In the genomic region with DNA sequence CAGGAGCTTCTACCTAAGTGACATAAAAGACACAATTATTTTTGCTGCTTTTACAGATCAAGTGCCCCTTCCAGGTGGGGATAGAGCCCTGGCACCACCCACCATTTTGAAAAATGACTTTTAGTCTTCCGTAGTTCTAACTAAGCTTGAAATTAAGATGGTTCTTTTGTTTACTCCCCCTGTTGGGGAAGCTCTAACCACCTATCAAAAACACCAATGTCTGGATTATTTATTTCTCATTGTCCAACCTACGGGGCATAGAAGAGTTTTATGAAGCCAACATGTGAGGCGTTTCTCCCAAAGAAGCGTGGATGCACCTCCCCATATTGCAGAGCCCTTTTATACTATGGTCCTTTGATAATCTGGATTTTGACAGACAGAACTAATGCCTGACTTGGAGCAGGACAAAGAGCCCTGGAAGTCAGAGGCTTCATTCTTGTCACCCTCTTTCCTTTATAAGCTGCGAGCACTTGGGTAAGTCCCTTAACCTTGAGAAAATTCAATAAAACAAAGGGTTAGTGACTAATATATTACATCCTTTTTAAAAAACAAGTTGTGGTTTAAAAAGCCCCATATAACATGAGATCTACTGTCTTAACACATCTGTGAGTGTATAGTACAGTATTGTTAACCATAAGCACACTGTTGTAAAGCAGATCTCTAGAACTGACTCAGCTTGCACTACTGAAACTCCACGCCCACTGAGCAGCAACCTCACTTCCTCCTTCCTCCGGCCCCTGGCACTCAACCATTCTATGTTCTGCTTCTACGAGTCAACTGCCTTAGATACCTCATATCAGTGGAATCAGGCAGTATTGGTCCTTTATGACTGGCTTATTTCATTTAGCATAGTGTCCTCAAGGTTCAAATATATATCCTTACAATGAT, we compare ENCODE assay signal across 8 cellular contexts.
A peak's percentile ranks its signal among the peaks of the same experiment; 100 is the strongest.
DNase-seq lines count a peak whose midpoint lies in the region; ATAC-seq and TF ChIP-seq lines count a peak whose summit lies in the region.

No MANE protein-coding gene starts in this region.

- H3K4me3 ChIP-seq in OCI-LY7 (ENCODE audit: low read depth, low read length, poor library complexity, severe bottlenecking), result no peak overlapping the region
- H3K4me3 ChIP-seq in lung, result no peak overlapping the region
- no peak overlapping the region for H3K4me3 ChIP-seq in upper lobe of left lung
- no peak overlapping the region for H3K4me3 ChIP-seq in H7 (ENCODE audit: insufficient read depth, low read depth, low read length)
- H3K4me3 ChIP-seq in HAP-1, result no peak overlapping the region

- H3K36me3 ChIP-seq in OCI-LY7 (ENCODE audit: insufficient read depth, low read length), result no peaks in the 10 kb centered on the region
- no peaks in the 10 kb centered on the region for H3K36me3 ChIP-seq in lung (ENCODE audit: control insufficient read depth in 2 of 2, insufficient read depth in 2 of 2, low read length in 2 of 2)
- H3K36me3 ChIP-seq in upper lobe of left lung, result no peaks in the 10 kb centered on the region
- no peaks in the 10 kb centered on the region for H3K36me3 ChIP-seq in H7 (replicated peaks; ENCODE audit: control insufficient read depth, insufficient read depth, low read length)
- no peaks in the 10 kb centered on the region for H3K36me3 ChIP-seq in HAP-1 (replicated peaks)

- no peak for TF ChIP-seq EP300 in upper lobe of left lung (IDR thresholded peaks at IDR 0.05)

- no TSS peak for BruUV-seq in OCI-LY7 (replicated peaks; lab: Mats Ljungman, UMichigan)

- in situ Hi-C loops in HAP-1 (cut with MboI; ENCODE audit: low sequenced_read_pairs), result no loop called here

- TF ChIP-seq CTCF in OCI-LY7 (conservative IDR thresholded peaks at IDR 0.05; ENCODE audit: low read length), result no peak
- no peak for TF ChIP-seq CTCF in lung (IDR thresholded peaks at IDR 0.05; ENCODE audit: control extremely low read depth, extremely low read depth)
- TF ChIP-seq CTCF in upper lobe of left lung (IDR thresholded peaks at IDR 0.05), result no peak

- TF ChIP-seq POLR2A in upper lobe of left lung (IDR thresholded peaks at IDR 0.05), result no peak

- WGBS in lung, 2 donors, result 70 to 74% methylated on average over 8 of the region's 8 CpGs
- WGBS in upper lobe of left lung, 2 donors, result 74 to 78% methylated on average over 8 of the region's 8 CpGs

- H3K4me2 ChIP-seq in OCI-LY7 (ENCODE audit: low read length), result peak overlapping the region; percentile 33; the same call in 1 of the 2 replicates

- no peaks in the 10 kb centered on the region for H3K9me3 ChIP-seq in OCI-LY7 (ENCODE audit: low read length)
- no peaks in the 10 kb centered on the region for H3K9me3 ChIP-seq in lung (ENCODE audit: control insufficient read depth in 2 of 2, insufficient read depth in 1 of 2, low read length in 1 of 2)
- no peaks in the 10 kb centered on the region for H3K9me3 ChIP-seq in upper lobe of left lung
- no peaks in the 10 kb centered on the region for H3K9me3 ChIP-seq in HAP-1

- no peaks in the 10 kb centered on the region for H3K9me2 ChIP-seq in OCI-LY7 (ENCODE audit: insufficient read depth, low read length)

- H4K20me1 ChIP-seq in OCI-LY7 (ENCODE audit: insufficient read depth, low read length), result no peaks in the 10 kb centered on the region

- peak overlapping the region; percentile 63 for H2AFZ ChIP-seq in OCI-LY7 (ENCODE audit: low read length)

- intact Hi-C loops in OCI-LY7 (cut with micrococcal nuclease; ENCODE audit: unreplicated experiment), result no loop called here

- peaks cover 10% of the 10 kb centered on the region for H3K4me1 ChIP-seq in OCI-LY7 (ENCODE audit: insufficient read depth, low read length, poor library complexity, severe bottlenecking)
- H3K4me1 ChIP-seq in lung (ENCODE audit: control insufficient read depth in 2 of 2, insufficient read depth in 2 of 2, low read length in 2 of 2), result peaks cover 0 to 2% of the 10 kb centered on the region in 2 donors
- H3K4me1 ChIP-seq in upper lobe of left lung, result peaks cover 0 to 8% (median 3%) of the 10 kb centered on the region in 4 donors
- no peaks in the 10 kb centered on the region for H3K4me1 ChIP-seq in HAP-1

- DNase-seq in OCI-LY7 (ENCODE audit: low spot score), result peak; percentile 73
- DNase-seq in activated T-cell treated with anti-CD3 and anti-CD28 coated beads, Interleukin-2, amount 50 U/mL, for 48 hours, result peak; percentile 84 to 88
- no peak for DNase-seq in lung (ENCODE audit: low spot score)
- peak in 1 of 2 donors; percentile 55 for DNase-seq in upper lobe of left lung
- no peak for DNase-seq in H7
- DNase-seq in HAP-1 (ENCODE audit: low spot score in 2 of 2), result no peak

- CTCF ChIA-PET in OCI-LY7 (lab: Charles Lee; ENCODE audit: unreplicated experiment), result interaction anchor here (1.3 kb wide), 1 partner anchor 16 kb away, joined by 3 read pairs; no protein-coding TSS in a partner anchor

- ATAC-seq in GM18517 (IDR thresholded peaks at IDR 0.05; ENCODE audit: unreplicated experiment), result peak; percentile 99
- ATAC-seq in HG02798 (IDR thresholded peaks at IDR 0.05; ENCODE audit: poor library complexity, unreplicated experiment), result peak; percentile 98
- peak; percentile 50 for ATAC-seq in lung (ENCODE audit: insufficient read depth, low FRiP score)
- peak; percentile 54 to 73 for ATAC-seq in upper lobe of left lung (ENCODE audit: low FRiP score in 2 of 2)

- POLR2A ChIA-PET in OCI-LY7 (lab: Charles Lee), result interaction anchor here (0.6 to 1.0 kb wide), 3 partner anchors 14 to 775 kb away, joined by 3 to 4 read pairs (median 3); no protein-coding TSS in a partner anchor

- H3K27me3 ChIP-seq in lung (ENCODE audit: control insufficient read depth, insufficient read depth) (no peaks in the 10 kb centered on the region), upper lobe of left lung (no peaks in the 10 kb centered on the region), H7 (ENCODE audit: control insufficient read depth, insufficient read depth, low read length) (no peaks in the 10 kb centered on the region), HAP-1 (ENCODE audit: low read depth) (no peaks in the 10 kb centered on the region)

- no peaks in the 10 kb centered on the region for H3K79me2 ChIP-seq in OCI-LY7 (ENCODE audit: insufficient read depth, low read depth, low read length)

- H3K27ac ChIP-seq in OCI-LY7 (ENCODE audit: low read depth, low read length, poor library complexity, severe bottlenecking) (no peak overlapping the region), lung (ENCODE audit: low read depth in 1 of 2, low read length in 1 of 2) (no peak overlapping the region), upper lobe of left lung (no peak overlapping the region)

Comparison
In these comparisons a context has a peak if more than half of its experiments do, and no peak if none do; other contexts are left out.
1. DNase-seq: peak in OCI-LY7 (single experiment) and activated T-cell treated with anti-CD3 and anti-CD28 coated beads, Interleukin-2, amount 50 U/mL, for 48 hours (2 of 2); none in lung (single experiment), H7 (single experiment) and HAP-1 (0 of 2).
2. Peak in every context shown above with its lines, with median percentiles within 50 percentile points of each other: ATAC-seq.